ENCODE assay signal across 19 cellular contexts in the genomic region with DNA sequence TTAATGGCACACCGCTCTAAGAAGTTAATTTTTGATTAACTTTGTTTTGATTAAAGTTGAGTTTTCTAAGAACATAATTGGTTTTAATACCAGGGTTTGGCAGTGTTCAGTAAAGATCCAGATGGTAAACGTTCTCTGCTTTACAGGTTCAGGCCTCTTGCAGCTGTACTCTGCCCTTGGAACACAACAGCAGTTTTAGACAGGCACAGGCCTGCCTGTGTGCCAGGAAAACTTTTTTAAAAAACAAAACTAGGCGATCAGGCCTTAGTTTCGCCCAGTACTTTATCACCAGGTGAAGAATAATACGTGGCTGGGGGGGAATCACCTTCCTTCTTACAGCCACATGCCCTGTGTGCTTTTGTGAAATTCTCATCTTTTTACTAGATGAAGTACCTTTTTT. TPM values are rescaled to one million over a fixed set of nuclear protein-coding genes. Genes with fewer than 3 reads are reported as not detected.
A peak's percentile ranks its signal among the peaks of the same experiment; 100 is the strongest.
DNase-seq lines count a peak whose midpoint lies in the region; ATAC-seq and TF ChIP-seq lines count a peak whose summit lies in the region.
"Had no signal": no experiment of that assay in that cellular context is flagged by ENCODE, and none has a peak within 500 bp of the region (broad histone marks: within the 10 kb centered on the region; RNA-seq: fewer than 3 reads in every experiment).

No MANE protein-coding gene starts in this region.

- H2AFZ ChIP-seq in fibroblast of lung (ENCODE audit: low read length), result no peak overlapping the region
- H2AFZ ChIP-seq: GM23338 had no signal

- H3K4me2 ChIP-seq in BLaER1 (peak overlapping the region; percentile 50; the same call in 1 of the 2 replicates), fibroblast of lung (ENCODE audit: extremely low read depth, insufficient read depth, low read length) (peak overlapping the region; percentile 69)
- H3K4me2 ChIP-seq: GM23338 had no signal

- no peak overlapping the region for H3K9ac ChIP-seq in BLaER1
- no peak overlapping the region for H3K9ac ChIP-seq in fibroblast of lung (ENCODE audit: insufficient read depth, low read length)

- no peaks in the 10 kb centered on the region for H3K9me3 ChIP-seq in BLaER1
- H3K9me3 ChIP-seq in fibroblast of lung (ENCODE audit: control insufficient read depth, insufficient read depth, low read depth, low read length), result no peaks in the 10 kb centered on the region
- no peaks in the 10 kb centered on the region for H3K9me3 ChIP-seq in psoas muscle

- H3K79me2 ChIP-seq in fibroblast of lung (ENCODE audit: control insufficient read depth, insufficient read depth, low read length), result peaks cover 2% of the 10 kb centered on the region

- H3K27me3 ChIP-seq in BLaER1 (no peaks in the 10 kb centered on the region), fibroblast of lung (ENCODE audit: control insufficient read depth, insufficient read depth, low read length) (no peaks in the 10 kb centered on the region), psoas muscle (ENCODE audit: insufficient read depth in 3 of 3, low read length in 2 of 3) (no peaks in the 10 kb centered on the region)

- peaks cover 98% of the 10 kb centered on the region for H3K36me3 ChIP-seq in BLaER1
- H3K36me3 ChIP-seq in fibroblast of lung (ENCODE audit: control insufficient read depth, insufficient read depth, low read length), result peaks cover 21% of the 10 kb centered on the region
- H3K36me3 ChIP-seq in psoas muscle (ENCODE audit: insufficient read depth in 1 of 2, low read depth in 1 of 2), result peaks cover 0 to 76% of the 10 kb centered on the region in 2 donors

- peaks cover 84% of the 10 kb centered on the region for H4K20me1 ChIP-seq in BLaER1
- H4K20me1 ChIP-seq in fibroblast of lung (ENCODE audit: control insufficient read depth, extremely low read depth, insufficient read depth, low read length), result no peaks in the 10 kb centered on the region

- TF ChIP-seq CTCF in fibroblast of lung (conservative IDR thresholded peaks at IDR 0.05 in 1 of 2, IDR thresholded peaks at IDR 0.05 in 1 of 2; ENCODE audit: low read depth in 1 of 2, low read length in 2 of 2), result no peak
- no peak for TF ChIP-seq CTCF in psoas muscle (IDR thresholded peaks at IDR 0.05)

- H3K4me3 ChIP-seq in BLaER1, result no peak overlapping the region
- H3K4me3 ChIP-seq in fibroblast of lung (replicated peaks in 1 of 4; ENCODE audit: control extremely low read depth in 1 of 4, insufficient read depth in 1 of 4, low read depth in 3 of 4, low read length in 4 of 4), result no peak overlapping the region
- no peak overlapping the region for H3K4me3 ChIP-seq in psoas muscle
- H3K4me3 ChIP-seq: GM12878, GM23338 had no signal

- ATAC-seq in psoas muscle (no peak), GM21381 (IDR thresholded peaks at IDR 0.05; ENCODE audit: unreplicated experiment) (no peak)
- ATAC-seq: activated CD8-positive, alpha-beta T cell treated with anti-CD3 and anti-CD28 coated beads, Interleukin-2, amount 10 ng/mL, durations not matched to agents 7 days and 5 days; GM12878; GM23338; Panc1 had no signal

- DNase-seq in NCI-H82 treated with DMSO at 0.1 percent for 48 hours (lab: John Stamatoyannopoulos, UW; ENCODE audit: unreplicated experiment) (peak; percentile 20), fibroblast of lung (ENCODE audit: low read depth in 2 of 2) (no peak), psoas muscle (no peak), T-helper 1 cell (no peak)
- no peak for DNase-seq in activated naive CD4-positive, alpha-beta T cell (lab: John Stamatoyannopoulos, UW)
- no peak for DNase-seq in stimulated activated CD4-positive, alpha-beta T cell treated with anti-CD3 and anti-CD28 coated beads, Interleukin-2, amount 100 ng/mL, for 24 hours
- DNase-seq: activated CD8-positive, alpha-beta T cell treated with anti-CD3 and anti-CD28 coated beads, Interleukin-2, amount 10 ng/mL, durations not matched to agents 7 days and 5 days; activated gamma-delta T cell; cerebellar nuclear complex; DND-41; foreskin melanocyte; NCI-H510A; stimulated activated CD4-positive, alpha-beta T cell treated with anti-CD3 and anti-CD28 coated beads, Interleukin-15, amount 100 ng/mL, for 24 hours had no signal

- intact Hi-C loops in psoas muscle (cut with DNase I), result no loop called here

- peaks cover 17% of the 10 kb centered on the region for H3K4me1 ChIP-seq in BLaER1
- peaks cover 12% of the 10 kb centered on the region for H3K4me1 ChIP-seq in fibroblast of lung (ENCODE audit: control insufficient read depth, extremely low read depth, insufficient read depth, low read length)
- H3K4me1 ChIP-seq in psoas muscle, result peaks cover 51% of the 10 kb centered on the region

- 43 to 51% (median 50%) methylated on average over 5 of the region's 5 CpGs for WGBS in psoas muscle, 3 donors

- H3K27ac ChIP-seq in BLaER1 (0 out of 2 replicates have a peak overlapping the region, but pooled peaks have one; percentile 42), fibroblast of lung (ENCODE audit: insufficient read depth, low read length) (peak overlapping the region; percentile 92), psoas muscle (peak overlapping the region; percentile 88)
- H3K27ac ChIP-seq: HL-60 had no signal

RNA-seq across cellular contexts. Expression of a gene that starts 38.0 kb away (rescaled TPM):
- 0.51 and 1.7 TPM in 2 replicates for total RNA-seq in fibroblast of lung
- 0.66 and 1.5 TPM in 2 replicates for polyA plus RNA-seq in fibroblast of lung
- 1.3 and 2.7 TPM in 2 replicates for polyA plus RNA-seq in fibroblast of lung (2012)
- polyA minus RNA-seq in fibroblast of lung (ENCODE audit: low replicate concordance), result not detected in 2 replicates
- total RNA-seq in psoas muscle, result 1 to 10 TPM in 1 of 4 donors, under 1 TPM in 2, not detected in 1; 0.32 to 1.2 (median 0.64) TPM
- under 1 TPM in 2 of 3 donors, not detected in 1; 0.14 to 0.38 TPM for polyA plus RNA-seq in psoas muscle
- total RNA-seq: activated CD8-positive, alpha-beta T cell treated with anti-CD3 and anti-CD28 coated beads, Interleukin-2, amount 10 ng/mL, durations not matched to agents 7 days and 5 days; GM12878; GM23338 had no signal

Comparison
In these comparisons a context has a peak if more than half of its experiments do, and no peak if none do; other contexts are left out.
1. H3K27ac ChIP-seq: peak in every context shown above with its lines; median percentile 92 in fibroblast of lung; 88 in psoas muscle; 42 in BLaER1.